8 cellular contexts compared by ENCODE assay signal in the genomic region with DNA sequence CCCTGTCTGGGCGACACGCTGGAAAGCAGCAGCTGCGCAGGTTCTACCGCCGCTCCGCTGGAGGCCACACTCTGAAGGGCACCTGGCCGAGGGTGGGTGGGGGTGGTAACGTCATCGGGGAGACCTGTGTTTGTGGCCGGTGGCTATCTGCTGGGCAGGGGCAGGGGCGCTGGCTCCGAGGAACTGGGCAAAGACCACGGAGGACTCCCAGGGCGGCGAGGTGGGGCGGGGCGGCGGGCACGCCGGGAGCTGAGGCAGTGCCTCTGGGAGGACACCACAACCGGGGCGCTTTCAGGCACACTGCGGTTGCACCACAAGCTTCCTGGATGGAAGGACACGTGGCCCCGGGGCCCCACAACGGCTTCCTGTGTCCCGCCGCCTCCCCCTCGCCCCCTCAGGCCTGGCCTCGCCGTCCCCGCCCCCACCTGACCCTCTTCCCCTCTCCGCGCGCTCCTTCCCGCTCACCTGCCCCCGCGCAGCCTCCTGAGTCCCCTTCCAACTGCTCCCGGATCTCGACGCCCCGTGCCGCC. TPM values are rescaled to one million over a fixed set of nuclear protein-coding genes. Genes with fewer than 3 reads are reported as not detected.
DNase-seq lines count a peak whose midpoint lies in the region; ATAC-seq and TF ChIP-seq lines count a peak whose summit lies in the region.

No MANE protein-coding gene starts in this region.

- intact Hi-C loops in activated CD4-positive, alpha-beta T cell treated with anti-CD3 and anti-CD28 coated beads for 36 hours (cut with DNase I, micrococcal nuclease): loop anchor here (1.0 to 5.0 kb wide), 9 partner anchors 12 to 554 kb away; a partner anchor contains a TSS
- intact Hi-C loops in dorsolateral prefrontal cortex (cut with DNase I) (no loop called here), mucosa of descending colon (cut with DNase I, micrococcal nuclease) (no loop called here)

- CTCF ChIA-PET in activated CD4-positive, alpha-beta T cell treated with anti-CD3 and anti-CD28 coated beads for 36 hours (lab: Charles Lee): interaction anchor here (1.4 to 9.1 kb wide), 2 partner anchors 11 to 17 kb away, joined by 5 to 115 read pairs; no protein-coding TSS in a partner anchor

- H3K36me3 Mint-ChIP-seq in activated CD4-positive, alpha-beta T cell treated with anti-CD3 and anti-CD28 coated beads for 36 hours (ENCODE audit: low read depth): peaks cover 19% of the 10 kb centered on the region

- no peaks in the 10 kb centered on the region for H3K36me3 ChIP-seq in mucosa of descending colon (ENCODE audit: low read depth)

- peaks cover 56% of the 10 kb centered on the region for H3K4me1 Mint-ChIP-seq in activated CD4-positive, alpha-beta T cell treated with anti-CD3 and anti-CD28 coated beads for 36 hours

- peak overlapping the region; percentile 96 for H3K4me3 Mint-ChIP-seq in activated CD4-positive, alpha-beta T cell treated with anti-CD3 and anti-CD28 coated beads for 36 hours

- H3K27me3 Mint-ChIP-seq in activated CD4-positive, alpha-beta T cell treated with anti-CD3 and anti-CD28 coated beads for 36 hours: no peaks in the 10 kb centered on the region

- H3K9me3 Mint-ChIP-seq in activated CD4-positive, alpha-beta T cell treated with anti-CD3 and anti-CD28 coated beads for 36 hours (ENCODE audit: low read depth): no peaks in the 10 kb centered on the region

- H3K4me1 ChIP-seq in mucosa of descending colon (ENCODE audit: low read depth): peaks cover 32% of the 10 kb centered on the region

- TF ChIP-seq CTCF in GM10266 (IDR thresholded peaks at IDR 0.05; ENCODE audit: control insufficient read depth, insufficient read depth, low read depth, missing control alignments) (no peak), dorsolateral prefrontal cortex (IDR thresholded peaks at IDR 0.05 in 54 of 56, conservative IDR thresholded peaks at IDR 0.05 in 2 of 56; ENCODE audit: low read depth in 1 of 56, partially characterized antibody in 56 of 56) (no peak), mucosa of descending colon (IDR thresholded peaks at IDR 0.05) (no peak)

- peaks cover 0 to 14% (median 0%) of the 10 kb centered on the region in 45 donors for H3K27me3 ChIP-seq in dorsolateral prefrontal cortex

- peak overlapping the region; percentile 98 for H3K27ac Mint-ChIP-seq in activated CD4-positive, alpha-beta T cell treated with anti-CD3 and anti-CD28 coated beads for 36 hours

- no peaks in the 10 kb centered on the region for H3K9me3 ChIP-seq in mucosa of descending colon

- POLR2A ChIA-PET in activated CD4-positive, alpha-beta T cell treated with anti-CD3 and anti-CD28 coated beads for 36 hours (lab: Charles Lee): interaction anchor here (0.7 to 0.9 kb wide), 2 partner anchors 13 to 65 kb away, joined by 3 to 5 read pairs; no protein-coding TSS in a partner anchor

- H3K4me3 ChIP-seq in dorsolateral prefrontal cortex: peak overlapping the region; percentile 40 to 82 (median 66)
- H3K4me3 ChIP-seq in mucosa of descending colon: peak overlapping the region; percentile 65

- peak overlapping the region in 12 of 59 donors; percentile 23 to 69 (median 50) for H3K27ac ChIP-seq in dorsolateral prefrontal cortex

- DNase-seq in GM10266 (ENCODE audit: extremely low spot score) (peak; percentile 79), GOT3 (lab: John Stamatoyannopoulos, UW) (peak; percentile 7), MV-4-11 (lab: John Stamatoyannopoulos, UW) (peak; percentile 95), dorsolateral prefrontal cortex (peak in 7 of 10 donors; percentile 40 to 63 (median 55)), mucosa of descending colon (peak; percentile 88 to 97 (median 90)), NCI-H1694 treated with DMSO at 0.1 percent for 48 hours (lab: John Stamatoyannopoulos, UW) (no peak)
- DNase-seq in activated CD4-positive, alpha-beta T cell treated with anti-CD3 and anti-CD28 coated beads for 36 hours: peak; percentile 92
- peak; percentile 67 for DNase-seq in stimulated activated CD8-positive, alpha-beta memory T cell treated with anti-CD3 and anti-CD28 coated beads, Interleukin-7, amount 100 ng/mL, for 24 hours (ENCODE audit: low read depth)

- ATAC-seq in activated CD4-positive, alpha-beta T cell treated with anti-CD3 and anti-CD28 coated beads for 36 hours: peak; percentile 27
- ATAC-seq in mucosa of descending colon: peak; percentile 80

RNA-seq across cellular contexts. Expression of a gene that starts 3.3 kb away (rescaled TPM):
- 100 to 1,000 TPM; 174 to 190 TPM for total RNA-seq in activated CD4-positive, alpha-beta T cell treated with anti-CD3 and anti-CD28 coated beads for 36 hours
- 10 to 100 TPM in 2 of 120 experiments, 1 to 10 TPM in 117, under 1 TPM in 1; 0.76 to 13.9 (median 3.6) TPM for total RNA-seq in dorsolateral prefrontal cortex
- total RNA-seq in mucosa of descending colon: 10 to 100 TPM; 42.2 to 65.4 (median 63.3) TPM

RNA-seq across cellular contexts. Expression of a gene that starts 23.8 kb away (rescaled TPM):
- total RNA-seq in activated CD4-positive, alpha-beta T cell treated with anti-CD3 and anti-CD28 coated beads for 36 hours: 10 to 100 TPM; 12.7 TPM
- total RNA-seq in dorsolateral prefrontal cortex (100 to 1,000 TPM in 2 of 120 experiments, 10 to 100 TPM in 44, 1 to 10 TPM in 66, under 1 TPM in 6, not detected in 2; 0.59 to 922 (median 7.4) TPM), mucosa of descending colon (1 to 10 TPM in 2 of 3 donors, under 1 TPM in 1; 0.76 to 3.3 (median 1.1) TPM)

Comparison
In these comparisons a context has a peak if more than half of its experiments do, and no peak if none do; other contexts are left out.
1. intact Hi-C loops: an anchor here in activated CD4-positive, alpha-beta T cell treated with anti-CD3 and anti-CD28 coated beads for 36 hours (1.0 to 5.0 kb wide); none called in dorsolateral prefrontal cortex and mucosa of descending colon.